ENCODE assay signal across 28 cellular contexts in the genomic region with DNA sequence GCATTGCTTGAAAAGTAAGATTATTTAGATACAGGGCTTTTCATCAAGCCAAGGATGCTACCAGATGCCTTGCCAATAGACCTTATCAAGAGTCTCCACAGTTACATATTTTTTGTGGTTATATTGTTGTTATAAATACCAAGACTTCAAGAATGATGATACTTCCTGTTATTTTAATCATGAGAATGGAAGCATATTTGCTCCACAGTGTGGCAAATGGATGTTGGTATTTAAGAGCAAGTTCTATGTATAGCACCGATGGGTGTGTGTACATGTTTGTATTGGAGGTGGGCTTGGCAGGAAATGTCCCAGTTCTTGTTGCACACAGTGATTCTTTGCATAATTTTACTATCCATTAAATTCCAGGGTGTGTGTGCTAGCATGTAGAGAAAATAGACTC. TPM values are rescaled to one million over a fixed set of nuclear protein-coding genes. Genes with fewer than 3 reads are reported as not detected.
DNase-seq lines count a peak whose midpoint lies in the region; ATAC-seq and TF ChIP-seq lines count a peak whose summit lies in the region.
"Had no signal": no experiment of that assay in that cellular context is flagged by ENCODE, and none has a peak within 500 bp of the region (broad histone marks: within the 10 kb centered on the region; RNA-seq: fewer than 3 reads in every experiment).

No MANE protein-coding gene starts in this region.

- H3K27me3 Mint-ChIP-seq in HFFc6 (ENCODE audit: insufficient read depth), result 0 out of 2 replicates have a peak, but pooled peaks cover 1% of the 10 kb centered on the region
- H3K27me3 Mint-ChIP-seq in chondrocyte (ENCODE audit: low read depth), result no peaks in the 10 kb centered on the region

- TF ChIP-seq CTCF in HFFc6 (IDR thresholded peaks at IDR 0.05), result no peak
- TF ChIP-seq CTCF in chondrocyte (IDR thresholded peaks at IDR 0.05), result no peak
- no peak for TF ChIP-seq CTCF in osteoblast (IDR thresholded peaks at IDR 0.05; ENCODE audit: extremely low read depth, low read depth, low read length)

- peaks cover 29% of the 10 kb centered on the region for H3K9me3 ChIP-seq in BLaER1
- no peaks in the 10 kb centered on the region for H3K9me3 ChIP-seq in osteoblast (ENCODE audit: low read depth, low read length)
- H3K9me3 ChIP-seq: breast epithelium, esophagus squamous epithelium, neutrophil had no signal

- H2AFZ ChIP-seq in osteoblast (ENCODE audit: low read length), result no peak overlapping the region

- H3K9ac ChIP-seq in BLaER1, result peak overlapping the region; percentile 63; the same call in 1 of the 2 replicates
- H3K9ac ChIP-seq: KMS-11 had no signal

- ATAC-seq in GM18873 (IDR thresholded peaks at IDR 0.05; ENCODE audit: low FRiP score, unreplicated experiment), result no peak
- ATAC-seq: left ventricle myocardium superior had no signal

- H3K4me3 Mint-ChIP-seq in HFFc6 (peak overlapping the region; percentile 29; the same call in 1 of the 2 replicates), chondrocyte (ENCODE audit: unreplicated experiment) (no peak overlapping the region)
- H3K4me3 Mint-ChIP-seq: activated CD4-positive, alpha-beta T cell treated with anti-CD3 and anti-CD28 coated beads, Interleukin-2, amount 10 ng/mL, durations not matched to agents 24 days and 14 days; naive B cell had no signal

- peak overlapping the region; percentile 86 for H3K4me2 ChIP-seq in BLaER1
- H3K4me2 ChIP-seq in osteoblast (ENCODE audit: insufficient read depth, low read length), result peak overlapping the region; percentile 35
- H3K4me2 ChIP-seq: KMS-11 had no signal

- H3K9me3 Mint-ChIP-seq in HFFc6 (no peaks in the 10 kb centered on the region), chondrocyte (ENCODE audit: low read depth) (no peaks in the 10 kb centered on the region)

- DNase-seq in HFFc6 (no peak), chondrocyte (ENCODE audit: low spot score) (no peak), osteoblast (ENCODE audit: insufficient read length, low spot score, missing footprints) (no peak), cortex of kidney (lab: John Stamatoyannopoulos, UW) (no peak), nucleus accumbens (lab: John Stamatoyannopoulos, UW) (no peak)
- DNase-seq in activated CD4-positive, alpha-beta T cell treated with anti-CD3 and anti-CD28 coated beads for 48 hours, result no peak
- DNase-seq: ACHN; activated CD4-positive, alpha-beta T cell treated with anti-CD3 and anti-CD28 coated beads, Interleukin-2, amount 10 ng/mL, durations not matched to agents 24 days and 14 days; activated naive CD4-positive, alpha-beta T cell; activated T-cell treated with anti-CD3 and anti-CD28 coated beads, Interleukin-2, amount 50 U/mL, for 48 hours; C1 segment of cervical spinal cord; COR-L47; esophagus squamous epithelium; hypothalamus; left ventricle myocardium superior; naive B cell; NCI-H1417 treated with DMSO at 0.1 percent for 48 hours; NCI-H2081; NCI-H226; NCI-H774; stimulated activated CD4-positive, alpha-beta T cell treated with anti-CD3 and anti-CD28 coated beads, Interleukin-2, amount 100 ng/mL, for 24 hours had no signal

- H3K27ac Mint-ChIP-seq in HFFc6 (peak overlapping the region; percentile 65), chondrocyte (ENCODE audit: unreplicated experiment) (peak overlapping the region; percentile 87)
- H3K27ac Mint-ChIP-seq: activated CD4-positive, alpha-beta T cell treated with anti-CD3 and anti-CD28 coated beads, Interleukin-2, amount 10 ng/mL, durations not matched to agents 24 days and 14 days had no signal

- no peaks in the 10 kb centered on the region for H3K36me3 ChIP-seq in BLaER1
- H3K36me3 ChIP-seq in osteoblast (ENCODE audit: insufficient read depth, low read length), result no peaks in the 10 kb centered on the region
- H3K36me3 ChIP-seq: breast epithelium, esophagus squamous epithelium, neutrophil had no signal

- H3K4me1 ChIP-seq in BLaER1, result peaks cover 79% of the 10 kb centered on the region
- peaks cover 71% of the 10 kb centered on the region for H3K4me1 ChIP-seq in osteoblast (ENCODE audit: insufficient read depth, low read length)
- H3K4me1 ChIP-seq: breast epithelium had no signal

- H3K36me3 Mint-ChIP-seq in HFFc6 (ENCODE audit: low read depth), result peaks cover 4% of the 10 kb centered on the region; the same call in 1 of the 2 replicates
- H3K36me3 Mint-ChIP-seq in chondrocyte (ENCODE audit: low read depth), result no peaks in the 10 kb centered on the region

- peaks cover 5% of the 10 kb centered on the region for H3K79me2 ChIP-seq in osteoblast (ENCODE audit: insufficient read depth, low read length)

- H3K4me3 ChIP-seq in BLaER1 (peak overlapping the region; percentile 4; the same call in 1 of the 2 replicates), osteoblast (ENCODE audit: insufficient read depth, low read length) (no peak overlapping the region)
- H3K4me3 ChIP-seq: breast epithelium, esophagus squamous epithelium had no signal

- H3K4me1 Mint-ChIP-seq in HFFc6 (ENCODE audit: low read depth) (peaks cover 87% of the 10 kb centered on the region), chondrocyte (ENCODE audit: low read depth) (peaks cover 81% of the 10 kb centered on the region)

- H3K27ac ChIP-seq in BLaER1, result peak overlapping the region; percentile 85
- peak overlapping the region; percentile 14 for H3K27ac ChIP-seq in osteoblast (ENCODE audit: low read depth, low read length)
- H3K27ac ChIP-seq: breast epithelium, esophagus squamous epithelium, KMS-11, neutrophil, VCaP had no signal

- H3K27me3 ChIP-seq in BLaER1 (no peaks in the 10 kb centered on the region), osteoblast (ENCODE audit: insufficient read depth, low read length) (no peaks in the 10 kb centered on the region)

- H4K20me1 ChIP-seq in BLaER1, result no peaks in the 10 kb centered on the region
- no peaks in the 10 kb centered on the region for H4K20me1 ChIP-seq in osteoblast (ENCODE audit: insufficient read depth, low read length)

RNA-seq across cellular contexts. Expression of a gene that starts 4.4 kb away (rescaled TPM):
- total RNA-seq in HFFc6 (2021; fragmentation: NEBNext Ultra II Directional; extraction: Animal tissue kit (Norgen Biotek cat#: 25700)), result 100 to 1,000 TPM in 5 of 6 experiments, 10 to 100 TPM in 1; 97.3 to 125 (median 113) TPM
- total RNA-seq in chondrocyte, result 49.4 to 67.8 TPM (median 51.6 TPM) in 3 replicates
- total RNA-seq in osteoblast, result 138 and 141 TPM in 2 replicates
- total RNA-seq: OCI-LY7 had no signal
